18 cellular contexts compared by ENCODE assay signal in the genomic region with DNA sequence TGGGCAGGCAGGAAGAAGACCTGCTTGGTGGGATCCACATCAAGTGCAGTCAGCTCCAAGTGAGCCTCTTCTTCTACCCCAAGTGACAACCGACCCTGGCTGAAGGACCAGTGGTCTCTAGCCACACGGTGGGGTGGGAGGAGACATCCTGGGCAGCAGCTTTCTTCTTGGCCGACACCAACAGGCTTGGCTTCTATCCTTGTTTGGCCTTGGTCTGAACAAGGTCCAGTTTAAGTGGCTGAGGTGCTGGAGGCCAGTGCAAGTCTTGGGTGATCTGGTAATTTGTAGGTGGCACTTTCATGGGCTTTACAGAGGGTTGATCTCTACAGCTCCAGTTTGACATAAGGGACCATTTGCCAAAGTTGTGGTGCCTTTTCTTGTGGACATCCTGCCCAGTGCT.
DNase-seq lines count a peak whose midpoint lies in the region; ATAC-seq, FAIRE-seq and TF ChIP-seq lines count a peak whose summit lies in the region.
"Had no signal": no experiment of that assay in that cellular context is flagged by ENCODE, and none has a peak within 500 bp of the region (broad histone marks: within the 10 kb centered on the region; RNA-seq: fewer than 3 reads in every experiment).

No MANE protein-coding gene starts in this region.

- peak; percentile 55 for ATAC-seq in body of pancreas
- ATAC-seq: A549; CD8-positive, alpha-beta T cell; HCT116 had no signal

- H3K9ac ChIP-seq in mucosa of rectum (ENCODE audit: low read depth in 1 of 2, low read length in 2 of 2), result peak overlapping the region; percentile 17 to 34
- H3K9ac ChIP-seq: BLaER1 had no signal

- H3K4me3 ChIP-seq in body of pancreas, result no peak overlapping the region
- H3K4me3 ChIP-seq in mucosa of rectum (ENCODE audit: low read length in 2 of 2), result no peak overlapping the region
- H3K4me3 ChIP-seq in small intestine (ENCODE audit: low read depth in 1 of 2, low read length in 2 of 2), result no peak overlapping the region
- H3K4me3 ChIP-seq in A673 (ENCODE audit: low read depth, low read length, poor library complexity, severe bottlenecking), result no peak overlapping the region
- H3K4me3 ChIP-seq: A549, BLaER1 had no signal

- no peaks in the 10 kb centered on the region for H3K36me3 Mint-ChIP-seq in osteocyte (ENCODE audit: unreplicated experiment)
- H3K36me3 Mint-ChIP-seq: CD14-positive monocyte; CD8-positive, alpha-beta T cell had no signal

- TF ChIP-seq CTCF in body of pancreas (IDR thresholded peaks at IDR 0.05) (no peak), A673 (conservative IDR thresholded peaks at IDR 0.05; ENCODE audit: low read depth, low read length) (no peak), osteocyte (IDR thresholded peaks at IDR 0.05) (no peak)

- DNase-seq in body of pancreas (peak in 3 of 4 donors; percentile 41 to 57 (median 47)), small intestine (peak; percentile 36), A673 (ENCODE audit: low spot score) (no peak), osteocyte (ENCODE audit: extremely low spot score, unreplicated experiment) (no peak)
- no peak for DNase-seq in activated CD8-positive, alpha-beta memory T cell treated with anti-CD3 and anti-CD28 coated beads, Interleukin-2, amount 50 U/mL, for 48 hours
- DNase-seq: Calu3; CD8-positive, alpha-beta T cell; DMS79 treated with DMSO at 0.1 percent for 48 hours; GF-D8; GOT3; H7; HFFc6 had no signal

- no peaks in the 10 kb centered on the region for H3K27me3 Mint-ChIP-seq in osteocyte (ENCODE audit: unreplicated experiment)

- no peak for FAIRE-seq in small intestine (lab: Jason Lieb, UNC)
- FAIRE-seq: A549 had no signal

- POLR2A ChIA-PET in A673 (lab: Charles Lee; ENCODE audit: low non-redundant PET), result no interaction called here

- no TSS peak for BruUV-seq in A673 (replicated peaks; lab: Mats Ljungman, UMichigan)

- no peak overlapping the region for H3K27ac Mint-ChIP-seq in osteocyte (ENCODE audit: unreplicated experiment)
- H3K27ac Mint-ChIP-seq: CD14-positive monocyte; CD8-positive, alpha-beta T cell; HFFc6 had no signal

- CTCF ChIA-PET in A673 (lab: Charles Lee), result no interaction called here

- H3K27ac ChIP-seq in body of pancreas, result peak overlapping the region in 1 of 4 donors; percentile 26
- H3K27ac ChIP-seq in mucosa of rectum (ENCODE audit: low read depth in 2 of 2, low read length in 2 of 2), result peak overlapping the region; percentile 75 to 82
- peak overlapping the region in 1 of 2 donors; percentile 53 for H3K27ac ChIP-seq in small intestine (ENCODE audit: low read depth in 1 of 2, low read length in 1 of 2)
- H3K27ac ChIP-seq in A673 (ENCODE audit: low read depth, low read length, poor library complexity, severe bottlenecking), result no peak overlapping the region
- H3K27ac ChIP-seq: A549, BLaER1, HL-60 had no signal

- no peaks in the 10 kb centered on the region for H3K27me3 ChIP-seq in body of pancreas
- no peaks in the 10 kb centered on the region for H3K27me3 ChIP-seq in mucosa of rectum (ENCODE audit: control insufficient read depth in 2 of 2, insufficient read depth in 2 of 2, low read length in 2 of 2)
- H3K27me3 ChIP-seq in small intestine (ENCODE audit: control insufficient read depth in 2 of 2, insufficient read depth in 2 of 2, low read length in 2 of 2), result no peaks in the 10 kb centered on the region
- no peaks in the 10 kb centered on the region for H3K27me3 ChIP-seq in A673 (replicated peaks; ENCODE audit: insufficient read depth, low read depth, low read length, poor library complexity)
- H3K27me3 ChIP-seq: BLaER1 had no signal

- H3K4me3 Mint-ChIP-seq in osteocyte (ENCODE audit: unreplicated experiment), result no peak overlapping the region
- H3K4me3 Mint-ChIP-seq: CD14-positive monocyte; CD8-positive, alpha-beta T cell; HFFc6 had no signal

- TF ChIP-seq POLR2A in body of pancreas (IDR thresholded peaks at IDR 0.05), result no peak

- H3K36me3 ChIP-seq in body of pancreas (replicated peaks in 1 of 2; ENCODE audit: insufficient read depth in 1 of 2, low read depth in 2 of 2), result no peaks in the 10 kb centered on the region
- no peaks in the 10 kb centered on the region for H3K36me3 ChIP-seq in mucosa of rectum (ENCODE audit: control insufficient read depth in 2 of 2, insufficient read depth in 2 of 2, low read length in 2 of 2)
- H3K36me3 ChIP-seq in small intestine (ENCODE audit: control insufficient read depth in 2 of 2, insufficient read depth in 2 of 2, low read length in 2 of 2), result no peaks in the 10 kb centered on the region
- no peaks in the 10 kb centered on the region for H3K36me3 ChIP-seq in A673 (ENCODE audit: insufficient read depth, low read length, poor library complexity, severe bottlenecking)
- H3K36me3 ChIP-seq: BLaER1 had no signal

- H3K4me1 ChIP-seq in body of pancreas (peaks cover 50% of the 10 kb centered on the region), mucosa of rectum (ENCODE audit: control insufficient read depth in 2 of 2, insufficient read depth in 2 of 2, low read length in 2 of 2) (peaks cover 28 to 39% of the 10 kb centered on the region in 2 donors), small intestine (ENCODE audit: control insufficient read depth in 2 of 2, insufficient read depth in 1 of 2, low read depth in 1 of 2, low read length in 1 of 2) (peaks cover 2 to 12% of the 10 kb centered on the region in 2 donors), A673 (ENCODE audit: insufficient read depth, low read length, poor library complexity, severe bottlenecking) (no peaks in the 10 kb centered on the region)

- H3K4me1 Mint-ChIP-seq in osteocyte (ENCODE audit: unreplicated experiment), result peaks cover 18% of the 10 kb centered on the region

- WGBS in body of pancreas, 2 donors, result 34 to 48% methylated on average over 3 of the region's 3 CpGs
- WGBS in small intestine, 3 donors, result 64 to 74% (median 68%) methylated on average over 3 of the region's 3 CpGs

- no peaks in the 10 kb centered on the region for H3K9me3 Mint-ChIP-seq in osteocyte (ENCODE audit: unreplicated experiment)
- H3K9me3 Mint-ChIP-seq: CD8-positive, alpha-beta T cell; HFFc6 had no signal

- no peaks in the 10 kb centered on the region for H3K9me3 ChIP-seq in body of pancreas
- no peaks in the 10 kb centered on the region for H3K9me3 ChIP-seq in mucosa of rectum (ENCODE audit: control insufficient read depth in 2 of 2, low read length in 2 of 2)
- no peaks in the 10 kb centered on the region for H3K9me3 ChIP-seq in small intestine (ENCODE audit: control insufficient read depth, low read depth)
- H3K9me3 ChIP-seq in A673 (ENCODE audit: low read depth, low read length, poor library complexity, severe bottlenecking), result no peaks in the 10 kb centered on the region
- H3K9me3 ChIP-seq: A549, BLaER1 had no signal

- intact Hi-C loops in body of pancreas (cut with DNase I), result loop anchor here (10.0 kb wide), 1 partner anchor 87 kb away; no protein-coding TSS in a partner anchor
- intact Hi-C loops in A673 (cut with micrococcal nuclease; ENCODE audit: unreplicated experiment), result no loop called here

Comparison
In these comparisons a context has a peak if more than half of its experiments do, and no peak if none do; other contexts are left out.
1. DNase-seq: peak in body of pancreas (3 of 4) and small intestine (single experiment); none in A673 (single experiment), activated CD8-positive, alpha-beta memory T cell treated with anti-CD3 and anti-CD28 coated beads, Interleukin-2, amount 50 U/mL, for 48 hours (single experiment) and osteocyte (single experiment).